Comparison of ENCODE assay signal across 20 cellular contexts in genomic region chr7:25567430-25567829, GRCh38.
DNase-seq lines count a peak whose midpoint lies in the region; ATAC-seq, FAIRE-seq and TF ChIP-seq lines count a peak whose summit lies in the region.
"Had no signal": no experiment of that assay in that cellular context is flagged by ENCODE, and none has a peak within 500 bp of the region (broad histone marks: within the 10 kb centered on the region; RNA-seq: fewer than 3 reads in every experiment).

No MANE protein-coding gene starts in this region.

- H3K9ac ChIP-seq in colonic mucosa (ENCODE audit: low read depth in 2 of 2, low read length in 2 of 2) = no peak overlapping the region
- H3K9ac ChIP-seq: BLaER1 treated with 17β-estradiol and CSF1 and Interleukin-3, amounts not matched to agents 10 nM and 100 nM had no signal

- ATAC-seq in left colon = no peak

- H3F3A ChIP-seq in PC-9 (ENCODE audit: insufficient read depth, low read depth) = no peaks in the 10 kb centered on the region

- H3K27me3 ChIP-seq in PC-9 (ENCODE audit: insufficient read depth, low read depth) (peaks cover 30% of the 10 kb centered on the region), colonic mucosa (no peaks in the 10 kb centered on the region)
- H3K27me3 ChIP-seq: BLaER1 treated with 17β-estradiol and CSF1 and Interleukin-3, amounts not matched to agents 10 nM and 100 nM had no signal

- CTCF ChIA-PET in PC-9 (lab: Charles Lee) = interaction anchor here (0.6 kb wide), 1 partner anchor 849 kb away, joined by 3 read pairs; no protein-coding TSS in a partner anchor

- POLR2A ChIA-PET in PC-9 (lab: Charles Lee; ENCODE audit: unreplicated experiment) = no interaction called here

- TF ChIP-seq CTCF in PC-9 (conservative IDR thresholded peaks at IDR 0.05) (0 out of 2 replicates have a peak, but pooled peaks have one; percentile 10), colonic mucosa (IDR thresholded peaks at IDR 0.05) (no peak)

- H3K36me3 ChIP-seq in PC-9 (ENCODE audit: low read depth) (no peaks in the 10 kb centered on the region), colonic mucosa (no peaks in the 10 kb centered on the region)
- H3K36me3 ChIP-seq: BLaER1 treated with 17β-estradiol and CSF1 and Interleukin-3, amounts not matched to agents 10 nM and 100 nM; HAP-1 had no signal

- no peak overlapping the region for H3K4me2 ChIP-seq in PC-9
- H3K4me2 ChIP-seq: BLaER1 treated with 17β-estradiol and CSF1 and Interleukin-3, amounts not matched to agents 10 nM and 100 nM had no signal

- no TSS peak for BruUV-seq in PC-9 (replicated peaks; lab: Mats Ljungman, UMichigan)

- intact Hi-C loops in PC-9 (cut with micrococcal nuclease; ENCODE audit: unreplicated experiment) (loop anchor here (2.0 to 5.0 kb wide), 4 partner anchors 283 to 1995 kb away; no protein-coding TSS in a partner anchor), colonic mucosa (cut with DNase I) (loop anchor here (5.0 kb wide), 1 partner anchor 285 kb away; no protein-coding TSS in a partner anchor), left colon (cut with DNase I, micrococcal nuclease) (loop anchor here (5.0 to 10.0 kb wide), 2 partner anchors 173 to 285 kb away; no protein-coding TSS in a partner anchor)

- no peak for FAIRE-seq in GM19239 (lab: Jason Lieb, UNC)
- FAIRE-seq: GM12892, HTR-8/SVneo had no signal

- no peak overlapping the region for H3K27ac ChIP-seq in PC-9
- peak overlapping the region; percentile 56 for H3K27ac ChIP-seq in colonic mucosa
- H3K27ac ChIP-seq: BLaER1 treated with 17β-estradiol and CSF1 and Interleukin-3, amounts not matched to agents 10 nM and 100 nM had no signal

- H3K9me2 ChIP-seq in PC-9 (ENCODE audit: insufficient read depth) = no peaks in the 10 kb centered on the region

- H3K79me2 ChIP-seq in PC-9 (ENCODE audit: low read depth) = no peaks in the 10 kb centered on the region

- H3K9me3 ChIP-seq in PC-9 (ENCODE audit: insufficient read depth, low read depth) (no peaks in the 10 kb centered on the region), colonic mucosa (no peaks in the 10 kb centered on the region)
- H3K9me3 ChIP-seq: BLaER1 treated with 17β-estradiol and CSF1 and Interleukin-3, amounts not matched to agents 10 nM and 100 nM; HAP-1 had no signal

- no peak overlapping the region for H3K4me3 ChIP-seq in PC-9
- no peak overlapping the region for H3K4me3 ChIP-seq in colonic mucosa
- H3K4me3 ChIP-seq: BLaER1 treated with 17β-estradiol and CSF1 and Interleukin-3, amounts not matched to agents 10 nM and 100 nM; HAP-1 had no signal

- no peak overlapping the region for H2AFZ ChIP-seq in PC-9

- no peaks in the 10 kb centered on the region for H3K4me1 ChIP-seq in PC-9 (replicated peaks; ENCODE audit: insufficient read depth)
- H3K4me1 ChIP-seq in colonic mucosa = no peaks in the 10 kb centered on the region

- DNase-seq in DMS53 (lab: John Stamatoyannopoulos, UW) (peak; percentile 49), DMS53 treated with DMSO at 0.1 percent for 48 hours (lab: John Stamatoyannopoulos, UW; ENCODE audit: unreplicated experiment) (no peak), PC-9 (no peak), colonic mucosa (no peak), left colon (no peak), Ammon's horn (ENCODE audit: low spot score) (no peak), dedifferentiated amniotic fluid mesenchymal stem cell (ENCODE audit: extremely low spot score) (no peak), GM19239 (ENCODE audit: insufficient read length, low spot score) (no peak)
- DNase-seq: AML-193; Calu3; CD4-positive, CD25-positive, alpha-beta regulatory T cell; DMS 273 treated with DMSO at 0.1 percent for 48 hours; DMS79 treated with DMSO at 0.1 percent for 48 hours; EL; GDM1; GOT3 had no signal

- no peaks in the 10 kb centered on the region for H4K20me1 ChIP-seq in PC-9 (ENCODE audit: insufficient read depth)
- H4K20me1 ChIP-seq: BLaER1 treated with 17β-estradiol and CSF1 and Interleukin-3, amounts not matched to agents 10 nM and 100 nM had no signal
